9 cellular contexts compared by ENCODE assay signal in the genomic region with DNA sequence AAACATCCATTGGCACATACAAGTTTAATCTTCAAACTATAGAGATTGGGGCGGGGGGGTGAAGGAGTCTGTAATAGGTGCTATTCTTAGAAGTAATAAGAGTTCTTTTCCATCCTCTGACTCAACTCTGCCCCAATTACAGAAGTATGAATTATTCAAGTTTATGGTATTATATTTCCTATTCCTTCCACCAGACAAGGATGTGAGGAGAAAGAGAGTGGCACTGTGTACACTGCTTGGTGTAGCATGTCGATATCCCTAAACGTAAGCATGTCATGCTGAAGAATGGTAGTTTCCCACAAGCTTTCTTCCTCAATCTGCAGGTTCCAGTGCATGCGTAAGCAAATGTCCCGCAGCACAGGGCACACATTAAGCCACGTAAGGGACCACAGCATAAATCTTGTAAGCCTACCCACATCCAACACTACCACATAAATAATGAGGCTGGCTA. TPM values are rescaled to one million over a fixed set of nuclear protein-coding genes. Genes with fewer than 3 reads are reported as not detected.
DNase-seq lines count a peak whose midpoint lies in the region; ATAC-seq and TF ChIP-seq lines count a peak whose summit lies in the region.
"Had no signal": no experiment of that assay in that cellular context is flagged by ENCODE, and none has a peak within 500 bp of the region (broad histone marks: within the 10 kb centered on the region; RNA-seq: fewer than 3 reads in every experiment).

No MANE protein-coding gene starts in this region.

- no peak for TF ChIP-seq POLR2A in IMR-90 (IDR thresholded peaks at IDR 0.05; ENCODE audit: low read depth, low read length)

- H3K4me3 ChIP-seq in IMR-90 (ENCODE audit: insufficient read depth, low read depth, low read length) = no peak overlapping the region

- no peak overlapping the region for H3K4me3 Mint-ChIP-seq in chondrocyte (ENCODE audit: unreplicated experiment)
- no peak overlapping the region for H3K4me3 Mint-ChIP-seq in nephron

- peak overlapping the region; percentile 2; the same call in 1 of the 2 replicates for H3K23ac ChIP-seq in IMR-90 (ENCODE audit: low read depth, low read length)

- H3K27me3 Mint-ChIP-seq in chondrocyte (ENCODE audit: low read depth) (no peaks in the 10 kb centered on the region), nephron (ENCODE audit: low read depth) (no peaks in the 10 kb centered on the region)

- peak; percentile 2 for ATAC-seq in IMR-90 (ENCODE audit: low read depth)
- ATAC-seq in GM19324 (IDR thresholded peaks at IDR 0.05; ENCODE audit: low FRiP score, unreplicated experiment) = no peak
- ATAC-seq in GM18519 (IDR thresholded peaks at IDR 0.05; ENCODE audit: low FRiP score, unreplicated experiment) = no peak

- H3K36me3 ChIP-seq in IMR-90 (ENCODE audit: control insufficient read depth, insufficient read depth, low read length) = no peaks in the 10 kb centered on the region; the same call in 1 of the 2 replicates

- H3K9me3 Mint-ChIP-seq in chondrocyte (ENCODE audit: low read depth) (no peaks in the 10 kb centered on the region), nephron (no peaks in the 10 kb centered on the region)

- H3K9me1 ChIP-seq in IMR-90 (ENCODE audit: insufficient read depth, low read length) = peaks cover 58% of the 10 kb centered on the region

- H3K27ac ChIP-seq in IMR-90 (ENCODE audit: insufficient read depth, low read length) = 0 out of 2 replicates have a peak overlapping the region, but pooled peaks have one; percentile 2

- no peak overlapping the region; the same call in 2 of the 3 replicates for H2BK15ac ChIP-seq in IMR-90 (ENCODE audit: low read depth, low read length)

- no peak overlapping the region for H2BK120ac ChIP-seq in IMR-90 (ENCODE audit: low read depth, low read length)

- H2BK5ac ChIP-seq in IMR-90 (ENCODE audit: low read depth, low read length, poor library complexity, severe bottlenecking) = peak overlapping the region; percentile 13

- no peak overlapping the region for H4K8ac ChIP-seq in IMR-90 (ENCODE audit: low read depth in 2 of 2, low read length in 2 of 2)

- H3K4me1 ChIP-seq in IMR-90 (ENCODE audit: control insufficient read depth, insufficient read depth, low read length) = peaks cover 51% of the 10 kb centered on the region

- H3K79me1 ChIP-seq in IMR-90 (ENCODE audit: low read depth in 1 of 2, low read length in 2 of 2) = peaks cover 0 to 78% of the 10 kb centered on the region in 2 experiments; a peak in 2 of 4 replicates

- CTCF ChIA-PET in IMR-90 (lab: Yijun Ruan, JAX) = no interaction called here

- 47% methylated on average over 3 of the region's 6 CpGs; no CpG with 5 or more reads in 1 of the 2 experiments for WGBS in IMR-90 (ENCODE audit: extremely low coverage in 2 of 2, insufficient read length in 1 of 2), 2 experiments

- H3K18ac ChIP-seq in IMR-90 (ENCODE audit: low read depth, low read length) = no peak overlapping the region; the same call in 1 of the 2 replicates

- no peak overlapping the region for H3K56ac ChIP-seq in IMR-90 (ENCODE audit: extremely low read depth, insufficient read depth, low read length)

- no peak overlapping the region for H4K5ac ChIP-seq in IMR-90 (ENCODE audit: low read depth, low read length)

- peaks cover 97% of the 10 kb centered on the region for H4K20me1 ChIP-seq in IMR-90 (ENCODE audit: insufficient read depth, low read length)

- H3K36me3 Mint-ChIP-seq in chondrocyte (ENCODE audit: low read depth) (no peaks in the 10 kb centered on the region), nephron (ENCODE audit: low read depth) (peaks cover 18% of the 10 kb centered on the region)

- H3K14ac ChIP-seq in IMR-90 (replicated peaks; ENCODE audit: low read depth, low read length) = peak overlapping the region; percentile 2; the same call in 1 of the 2 replicates

- no peaks in the 10 kb centered on the region for H3K27me3 ChIP-seq in IMR-90 (ENCODE audit: control insufficient read depth, insufficient read depth, low read length)

- no peak overlapping the region for H2AFZ ChIP-seq in IMR-90 (replicated peaks; ENCODE audit: low read length, poor library complexity)

- peak overlapping the region; percentile 29 for H3K4me2 ChIP-seq in IMR-90 (ENCODE audit: low read depth, low read length)

- BruUV-seq in IMR-90 (replicated peaks; lab: Mats Ljungman, UMichigan) = no TSS peak

- no peak overlapping the region; the same call in 1 of the 2 replicates for H3K9ac ChIP-seq in IMR-90 (ENCODE audit: low read depth, low read length)

- in situ Hi-C loops in IMR-90 (cut with MboI; ENCODE audit: low sequenced_read_pairs) = no loop called here

- intact Hi-C loops in IMR-90 (cut with micrococcal nuclease) = no loop called here

- no peak overlapping the region for H2BK20ac ChIP-seq in IMR-90 (ENCODE audit: low read depth, low read length)

- H2AK5ac ChIP-seq in IMR-90 (ENCODE audit: low read depth, low read length) = peak overlapping the region; percentile 38

- DNase-seq in AG20443 (ENCODE audit: low spot score) (peak; percentile 8), IMR-90 (peak; percentile 42), chondrocyte (ENCODE audit: low spot score) (peak; percentile 3), SIG-M5 (lab: John Stamatoyannopoulos, UW) (no peak), activated gamma-delta T cell treated with Interleukin-2 at 50 U/mL for 16 hours (no peak)
- DNase-seq: NCI-H1048 had no signal

- peaks cover 90% of the 10 kb centered on the region for H3K4me1 Mint-ChIP-seq in chondrocyte (ENCODE audit: low read depth)
- peaks cover 72% of the 10 kb centered on the region for H3K4me1 Mint-ChIP-seq in nephron

- H3K27ac Mint-ChIP-seq in chondrocyte (ENCODE audit: unreplicated experiment) (peak overlapping the region; percentile 95), nephron (peak overlapping the region; percentile 20 to 68 (median 66))

- H3K9me3 ChIP-seq in IMR-90 (ENCODE audit: control insufficient read depth, insufficient read depth, low read length) = no peaks in the 10 kb centered on the region

- TF ChIP-seq RAD21 in IMR-90 (IDR thresholded peaks at IDR 0.05; ENCODE audit: low read length) = no peak

- TF ChIP-seq CTCF in IMR-90 (conservative IDR thresholded peaks at IDR 0.05; ENCODE audit: low read depth, low read length) (no peak), chondrocyte (IDR thresholded peaks at IDR 0.05) (no peak), nephron (IDR thresholded peaks at IDR 0.05; ENCODE audit: unreplicated experiment in 3 of 3) (no peak)

- peak overlapping the region; percentile 16 for H2AK9ac ChIP-seq in IMR-90 (replicated peaks; ENCODE audit: low read depth, low read length, poor library complexity)

- no peak overlapping the region for H3K4ac ChIP-seq in IMR-90 (ENCODE audit: low read depth, low read length)

- H4K91ac ChIP-seq in IMR-90 (ENCODE audit: insufficient read depth, low read depth, low read length) = no peak overlapping the region

- dilution Hi-C loops in IMR-90 (cut with HindIII; ENCODE audit: low sequenced_read_pairs, unreplicated experiment) = no loop called here

- POLR2A ChIA-PET in IMR-90 (lab: Charles Lee; ENCODE audit: unreplicated experiment) = no interaction called here

TF ChIP-seq in IMR-90, 13 proteins besides CTCF, POLR2A, EP300 and RAD21:
- TF ChIP-seq MXI1 (IDR thresholded peaks at IDR 0.05; ENCODE audit: borderline replicate concordance, low read depth, low read length) (0 out of 2 replicates have a peak, but pooled peaks have one; percentile 10), SMC3 (IDR thresholded peaks at IDR 0.05; ENCODE audit: low read depth, low read length) (no peak)
- TF ChIP-seq, protein P1, sequence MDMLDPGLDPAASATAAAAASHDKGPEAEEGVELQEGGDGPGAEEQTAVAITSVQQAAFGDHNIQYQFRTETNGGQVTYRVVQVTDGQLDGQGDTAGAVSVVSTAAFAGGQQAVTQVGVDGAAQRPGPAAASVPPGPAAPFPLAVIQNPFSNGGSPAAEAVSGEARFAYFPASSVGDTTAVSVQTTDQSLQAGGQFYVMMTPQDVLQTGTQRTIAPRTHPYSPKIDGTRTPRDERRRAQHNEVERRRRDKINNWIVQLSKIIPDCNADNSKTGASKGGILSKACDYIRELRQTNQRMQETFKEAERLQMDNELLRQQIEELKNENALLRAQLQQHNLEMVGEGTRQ (IDR thresholded peaks at IDR 0.05; ENCODE audit: low read depth, low read length) = no peak

RNA-seq across cellular contexts. Expression of a gene that starts 14.1 kb away (rescaled TPM):
- total RNA-seq in IMR-90 (2012; rRNA removed) (7.0 and 7.2 TPM in 2 replicates), chondrocyte (83.8 to 108 TPM (median 104 TPM) in 3 replicates)
- polyA plus RNA-seq in IMR-90 (2012; rRNA removed) = 19.9 and 21.1 TPM in 2 replicates
- polyA plus RNA-seq in IMR-90 (2012; cell fraction: cytosol; rRNA removed) = 9.0 and 15.0 TPM in 2 replicates
- 29.5 and 41.2 TPM in 2 replicates for polyA plus RNA-seq in IMR-90 (2012; cell fraction: nucleus; rRNA removed; ENCODE audit: low replicate concordance)

Comparison
In these comparisons a context has a peak if more than half of its experiments do, and no peak if none do; other contexts are left out.
1. DNase-seq: peak in AG20443 (single experiment), IMR-90 (single experiment) and chondrocyte (single experiment); none in SIG-M5 (single experiment) and activated gamma-delta T cell treated with Interleukin-2 at 50 U/mL for 16 hours (single experiment).
2. RNA of a gene that starts 14.1 kb away (total RNA-seq): 83.8 to 108 TPM in chondrocyte; 7.0 to 7.2 TPM in IMR-90; every median in the first group is over 10 times any median in the second.